ENCODE assay signal across 1 cellular context in the genomic region with DNA sequence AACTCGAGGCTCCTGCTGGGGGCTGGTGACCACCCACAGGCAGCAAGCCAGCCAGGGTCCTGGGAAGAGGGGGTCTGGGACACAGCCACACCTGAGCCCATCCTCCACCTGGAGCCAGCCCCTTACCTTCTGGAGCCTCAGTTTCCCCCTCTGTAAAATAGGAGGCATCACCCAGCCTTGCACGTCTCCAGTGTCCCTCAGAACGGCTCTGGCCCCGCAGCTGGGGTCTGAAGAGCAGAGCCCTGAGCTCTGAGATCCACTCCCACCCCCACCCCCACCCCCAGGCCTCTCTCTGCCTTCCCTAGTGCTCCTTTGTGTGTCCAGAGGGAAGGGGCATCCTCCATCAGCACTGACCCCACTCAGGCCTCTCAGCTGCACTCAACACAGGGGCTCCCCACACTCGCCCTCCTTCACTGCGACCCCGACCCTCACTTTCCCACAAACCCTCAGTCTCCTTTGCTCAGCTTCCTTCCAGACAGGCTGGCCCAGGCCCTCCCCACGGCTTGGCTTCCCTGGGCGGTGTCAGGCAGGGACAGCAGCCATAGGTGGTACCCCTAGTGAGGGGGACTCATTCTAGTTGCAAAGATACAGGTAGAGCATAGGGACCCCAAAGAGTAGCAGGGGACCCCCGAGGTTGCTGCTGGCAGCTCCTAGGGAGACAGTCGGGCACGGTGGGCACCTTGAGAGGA.
TF ChIP-seq lines count a peak whose summit lies in the region.

No MANE protein-coding gene starts in this region.

TF ChIP-seq in HepG2, 621 proteins besides CTCF, POLR2A, EP300 and RAD21:
- TF ChIP-seq TMF1 (CRISPR knock-in tag; IDR thresholded peaks at IDR 0.05; ENCODE audit: low read depth) (peak; percentile 35; the same call in 1 of the 2 replicates), NCOR1 (IDR thresholded peaks at IDR 0.05; ENCODE audit: borderline replicate concordance, low read length) (0 out of 2 replicates have a peak, but pooled peaks have one; percentile 17), IRX3 (CRISPR knock-in tag; IDR thresholded peaks at IDR 0.05; ENCODE audit: borderline replicate concordance, low read depth) (0 out of 2 replicates have a peak, but pooled peaks have one; percentile 51), ZNF83 (CRISPR knock-in tag; IDR thresholded peaks at IDR 0.05; ENCODE audit: borderline replicate concordance) (0 out of 2 replicates have a peak, but pooled peaks have one; percentile 12), ZNF572 (CRISPR knock-in tag; IDR thresholded peaks at IDR 0.05) (0 out of 2 replicates have a peak, but pooled peaks have one; percentile 32), HMG20B (CRISPR knock-in tag; conservative IDR thresholded peaks at IDR 0.05) (no peak), ELF4 (CRISPR knock-in tag; IDR thresholded peaks at IDR 0.05; ENCODE audit: borderline replicate concordance) (no peak), ZNF543 (CRISPR knock-in tag; IDR thresholded peaks at IDR 0.05) (peak; percentile 15; the same call in 1 of the 2 replicates), RARG (CRISPR knock-in tag; IDR thresholded peaks at IDR 0.05; ENCODE audit: low read depth) (0 out of 2 replicates have a peak, but pooled peaks have one; percentile 33), ZFX (CRISPR knock-in tag; IDR thresholded peaks at IDR 0.05; ENCODE audit: low read depth) (no peak)
